Comparison of ENCODE assay signal across 8 cellular contexts in the genomic region with DNA sequence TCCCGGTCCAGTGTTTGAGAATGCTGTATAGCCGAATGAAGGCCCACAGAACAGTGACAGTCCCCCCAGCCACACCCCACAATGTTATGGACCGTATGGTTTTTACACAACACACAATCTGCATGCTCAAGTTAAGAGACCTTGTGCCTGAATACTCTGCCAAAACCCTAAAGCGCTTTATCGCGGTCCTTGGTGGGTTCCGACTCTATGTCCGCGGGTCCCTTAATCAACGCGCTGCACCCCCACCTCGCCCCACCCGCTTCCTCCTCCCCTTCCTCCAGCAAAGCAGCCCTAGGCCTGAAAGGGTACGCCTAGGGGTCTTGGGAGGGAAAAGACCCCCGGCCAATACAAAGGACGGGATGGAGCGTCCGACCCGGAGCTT. TPM values are rescaled to one million over a fixed set of nuclear protein-coding genes. Genes with fewer than 3 reads are reported as not detected.
DNase-seq lines count a peak whose midpoint lies in the region; ATAC-seq and TF ChIP-seq lines count a peak whose summit lies in the region.

No MANE protein-coding gene starts in this region.

- TF ChIP-seq CTCF in liver (IDR thresholded peaks at IDR 0.05; ENCODE audit: low read depth, low read length, missing input control): no peak

- H3K9me3 ChIP-seq in liver (ENCODE audit: control insufficient read depth in 4 of 4, low read length in 3 of 4): no peaks in the 10 kb centered on the region

- H3K36me3 ChIP-seq in liver (ENCODE audit: control insufficient read depth in 4 of 4, insufficient read depth in 3 of 4, low read depth in 1 of 4, low read length in 3 of 4): peaks cover 2 to 21% (median 14%) of the 10 kb centered on the region in 4 donors

- DNase-seq in NCI-H82 (lab: John Stamatoyannopoulos, UW) (peak; percentile 55), NCI-H82 treated with DMSO at 0.1 percent for 48 hours (lab: John Stamatoyannopoulos, UW; ENCODE audit: unreplicated experiment) (no peak), T-helper 2 cell (peak in 4 of 5 experiments; percentile 10 to 58 (median 26)), NCI-H1105 treated with DMSO at 0.1 percent for 48 hours (lab: John Stamatoyannopoulos, UW) (no peak)
- peak in 1 of 2 donors; percentile 27 for DNase-seq in central memory CD8-positive, alpha-beta T cell (ENCODE audit: low spot score in 2 of 2)
- peak; percentile 12 to 17 for DNase-seq in stimulated activated CD8-positive, alpha-beta memory T cell treated with anti-CD3 and anti-CD28 coated beads, Interleukin-15, amount 100 ng/mL, for 48 hours (ENCODE audit: low read depth in 2 of 2)

- peaks cover 2 to 14% (median 7%) of the 10 kb centered on the region in 4 donors for H3K4me1 ChIP-seq in liver (ENCODE audit: control insufficient read depth in 4 of 4, insufficient read depth in 4 of 4, low read length in 3 of 4)

- peak overlapping the region; percentile 99 for H3K27ac Mint-ChIP-seq in central memory CD8-positive, alpha-beta T cell (ENCODE audit: low read depth)

- peak overlapping the region; percentile 95 for H3K4me3 Mint-ChIP-seq in central memory CD8-positive, alpha-beta T cell

- H3K4me3 ChIP-seq in liver (ENCODE audit: low read depth in 1 of 3, low read length in 3 of 3): peak overlapping the region; percentile 86 to 98 (median 93)

- no peaks in the 10 kb centered on the region for H3K9me3 Mint-ChIP-seq in central memory CD8-positive, alpha-beta T cell

- peak overlapping the region; percentile 75 to 96 for H3K9ac ChIP-seq in liver (ENCODE audit: low read depth in 1 of 2, low read length in 2 of 2)

- H3K4me1 Mint-ChIP-seq in central memory CD8-positive, alpha-beta T cell: peaks cover 51% of the 10 kb centered on the region

- H3K27me3 Mint-ChIP-seq in central memory CD8-positive, alpha-beta T cell: no peaks in the 10 kb centered on the region

- WGBS in liver: under 1% methylated on average over 19 of the region's 19 CpGs

- peak; percentile 16 for ATAC-seq in HG03135 (IDR thresholded peaks at IDR 0.05; ENCODE audit: unreplicated experiment)
- peak; percentile 29 for ATAC-seq in central memory CD8-positive, alpha-beta T cell (replicated peaks; ENCODE audit: extremely low read depth, poor library complexity, severe bottlenecking)

- H3K27me3 ChIP-seq in liver (ENCODE audit: control insufficient read depth in 4 of 4, insufficient read depth in 4 of 4, low read length in 3 of 4): no peaks in the 10 kb centered on the region

- TF ChIP-seq RAD21 in liver (IDR thresholded peaks at IDR 0.05): no peak

- H3K36me3 Mint-ChIP-seq in central memory CD8-positive, alpha-beta T cell (ENCODE audit: insufficient read depth): peaks cover 55% of the 10 kb centered on the region

- H3K27ac ChIP-seq in liver (ENCODE audit: low read depth in 1 of 2, low read length in 2 of 2): peak overlapping the region; percentile 87 to 92

TF ChIP-seq in liver, 16 proteins besides CTCF, POLR2A, EP300 and RAD21:
- TF ChIP-seq RXRA (IDR thresholded peaks at IDR 0.05) (no peak), SP1 (IDR thresholded peaks at IDR 0.05) (no peak), YY1 (IDR thresholded peaks at IDR 0.05) (no peak), FOXA1 (IDR thresholded peaks at IDR 0.05) (no peak), GABPA (IDR thresholded peaks at IDR 0.05 in 1 of 2, conservative IDR thresholded peaks at IDR 0.05 in 1 of 2) (no peak), JUND (IDR thresholded peaks at IDR 0.05) (no peak), HNF4G (IDR thresholded peaks at IDR 0.05) (no peak), HNF4A (conservative IDR thresholded peaks at IDR 0.05) (no peak), EGR1 (IDR thresholded peaks at IDR 0.05; ENCODE audit: low read depth in 2 of 2) (no peak), TAF1 (conservative IDR thresholded peaks at IDR 0.05) (no peak), NR2F2 (IDR thresholded peaks at IDR 0.05) (no peak), FOXA2 (IDR thresholded peaks at IDR 0.05) (no peak)
- TF ChIP-seq, protein P1, sequence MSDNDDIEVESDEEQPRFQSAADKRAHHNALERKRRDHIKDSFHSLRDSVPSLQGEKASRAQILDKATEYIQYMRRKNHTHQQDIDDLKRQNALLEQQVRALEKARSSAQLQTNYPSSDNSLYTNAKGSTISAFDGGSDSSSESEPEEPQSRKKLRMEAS (IDR thresholded peaks at IDR 0.05): no peak
- TF ChIP-seq, protein P2, sequence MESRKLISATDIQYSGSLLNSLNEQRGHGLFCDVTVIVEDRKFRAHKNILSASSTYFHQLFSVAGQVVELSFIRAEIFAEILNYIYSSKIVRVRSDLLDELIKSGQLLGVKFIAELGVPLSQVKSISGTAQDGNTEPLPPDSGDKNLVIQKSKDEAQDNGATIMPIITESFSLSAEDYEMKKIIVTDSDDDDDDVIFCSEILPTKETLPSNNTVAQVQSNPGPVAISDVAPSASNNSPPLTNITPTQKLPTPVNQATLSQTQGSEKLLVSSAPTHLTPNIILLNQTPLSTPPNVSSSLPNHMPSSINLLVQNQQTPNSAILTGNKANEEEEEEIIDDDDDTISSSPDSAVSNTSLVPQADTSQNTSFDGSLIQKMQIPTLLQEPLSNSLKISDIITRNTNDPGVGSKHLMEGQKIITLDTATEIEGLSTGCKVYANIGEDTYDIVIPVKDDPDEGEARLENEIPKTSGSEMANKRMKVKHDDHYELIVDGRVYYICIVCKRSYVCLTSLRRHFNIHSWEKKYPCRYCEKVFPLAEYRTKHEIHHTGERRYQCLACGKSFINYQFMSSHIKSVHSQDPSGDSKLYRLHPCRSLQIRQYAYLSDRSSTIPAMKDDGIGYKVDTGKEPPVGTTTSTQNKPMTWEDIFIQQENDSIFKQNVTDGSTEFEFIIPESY (IDR thresholded peaks at IDR 0.05): no peak
- TF ChIP-seq, protein P3, sequence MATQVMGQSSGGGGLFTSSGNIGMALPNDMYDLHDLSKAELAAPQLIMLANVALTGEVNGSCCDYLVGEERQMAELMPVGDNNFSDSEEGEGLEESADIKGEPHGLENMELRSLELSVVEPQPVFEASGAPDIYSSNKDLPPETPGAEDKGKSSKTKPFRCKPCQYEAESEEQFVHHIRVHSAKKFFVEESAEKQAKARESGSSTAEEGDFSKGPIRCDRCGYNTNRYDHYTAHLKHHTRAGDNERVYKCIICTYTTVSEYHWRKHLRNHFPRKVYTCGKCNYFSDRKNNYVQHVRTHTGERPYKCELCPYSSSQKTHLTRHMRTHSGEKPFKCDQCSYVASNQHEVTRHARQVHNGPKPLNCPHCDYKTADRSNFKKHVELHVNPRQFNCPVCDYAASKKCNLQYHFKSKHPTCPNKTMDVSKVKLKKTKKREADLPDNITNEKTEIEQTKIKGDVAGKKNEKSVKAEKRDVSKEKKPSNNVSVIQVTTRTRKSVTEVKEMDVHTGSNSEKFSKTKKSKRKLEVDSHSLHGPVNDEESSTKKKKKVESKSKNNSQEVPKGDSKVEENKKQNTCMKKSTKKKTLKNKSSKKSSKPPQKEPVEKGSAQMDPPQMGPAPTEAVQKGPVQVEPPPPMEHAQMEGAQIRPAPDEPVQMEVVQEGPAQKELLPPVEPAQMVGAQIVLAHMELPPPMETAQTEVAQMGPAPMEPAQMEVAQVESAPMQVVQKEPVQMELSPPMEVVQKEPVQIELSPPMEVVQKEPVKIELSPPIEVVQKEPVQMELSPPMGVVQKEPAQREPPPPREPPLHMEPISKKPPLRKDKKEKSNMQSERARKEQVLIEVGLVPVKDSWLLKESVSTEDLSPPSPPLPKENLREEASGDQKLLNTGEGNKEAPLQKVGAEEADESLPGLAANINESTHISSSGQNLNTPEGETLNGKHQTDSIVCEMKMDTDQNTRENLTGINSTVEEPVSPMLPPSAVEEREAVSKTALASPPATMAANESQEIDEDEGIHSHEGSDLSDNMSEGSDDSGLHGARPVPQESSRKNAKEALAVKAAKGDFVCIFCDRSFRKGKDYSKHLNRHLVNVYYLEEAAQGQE (IDR thresholded peaks at IDR 0.05): no peak
- TF ChIP-seq, protein P4, sequence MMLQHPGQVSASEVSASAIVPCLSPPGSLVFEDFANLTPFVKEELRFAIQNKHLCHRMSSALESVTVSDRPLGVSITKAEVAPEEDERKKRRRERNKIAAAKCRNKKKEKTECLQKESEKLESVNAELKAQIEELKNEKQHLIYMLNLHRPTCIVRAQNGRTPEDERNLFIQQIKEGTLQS (IDR thresholded peaks at IDR 0.05): no peak

RNA-seq across cellular contexts. Expression of a gene that starts 0.4 kb away (rescaled TPM):
- 100 to 1,000 TPM in 1 of 2 donors, 10 to 100 TPM in 1; 99.3 to 140 TPM for total RNA-seq in liver
- polyA plus RNA-seq in liver: 10 to 100 TPM; 32.1 to 49.8 TPM

RNA-seq across cellular contexts. Expression of a gene that starts 21.0 kb away (rescaled TPM):
- 10 to 100 TPM; 76.5 to 84.5 TPM for total RNA-seq in liver
- polyA plus RNA-seq in liver: 100 to 1,000 TPM in 1 of 2 donors, 10 to 100 TPM in 1; 84.9 to 191 TPM

Comparison
In these comparisons a context has a peak if more than half of its experiments do, and no peak if none do; other contexts are left out.
1. DNase-seq: peak in NCI-H82 (single experiment), T-helper 2 cell (4 of 5) and stimulated activated CD8-positive, alpha-beta memory T cell treated with anti-CD3 and anti-CD28 coated beads, Interleukin-15, amount 100 ng/mL, for 48 hours (2 of 2); none in NCI-H82 treated with DMSO at 0.1 percent for 48 hours (single experiment) and NCI-H1105 treated with DMSO at 0.1 percent for 48 hours (single experiment).